Comparison of ENCODE assay signal across 8 cellular contexts in genomic region chr4:159010563-159011260, GRCh38.
DNase-seq lines count a peak whose midpoint lies in the region; ATAC-seq and TF ChIP-seq lines count a peak whose summit lies in the region.

No MANE protein-coding gene starts in this region.

- 15 to 17% (median 16%) methylated on average over 5 of the region's 5 CpGs for WGBS in ovary, 3 donors

- no peak overlapping the region for H3K27ac ChIP-seq in fibroblast of lung (ENCODE audit: insufficient read depth, low read length)
- no peak overlapping the region for H3K27ac ChIP-seq in ovary

- TF ChIP-seq CTCF in fibroblast of lung (conservative IDR thresholded peaks at IDR 0.05 in 1 of 2, IDR thresholded peaks at IDR 0.05 in 1 of 2; ENCODE audit: low read depth in 1 of 2, low read length in 2 of 2) (no peak), ovary (IDR thresholded peaks at IDR 0.05) (no peak)

- no peaks in the 10 kb centered on the region for H3K27me3 ChIP-seq in fibroblast of lung (ENCODE audit: control insufficient read depth, insufficient read depth, low read length)
- no peaks in the 10 kb centered on the region for H3K27me3 ChIP-seq in ovary

- TF ChIP-seq EP300 in ovary (IDR thresholded peaks at IDR 0.05): no peak

- H3K79me2 ChIP-seq in fibroblast of lung (ENCODE audit: control insufficient read depth, insufficient read depth, low read length): no peaks in the 10 kb centered on the region

- H2AFZ ChIP-seq in fibroblast of lung (ENCODE audit: low read length): no peak overlapping the region

- H3K9ac ChIP-seq in fibroblast of lung (ENCODE audit: insufficient read depth, low read length): no peak overlapping the region

- no peak for TF ChIP-seq POLR2A in ovary (IDR thresholded peaks at IDR 0.05)

- no peak for ATAC-seq in HG03432 (IDR thresholded peaks at IDR 0.05; ENCODE audit: unreplicated experiment)

- peak overlapping the region; percentile 15 for H3K4me2 ChIP-seq in fibroblast of lung (ENCODE audit: extremely low read depth, insufficient read depth, low read length)

- DNase-seq in DMS53 treated with DMSO at 0.1 percent for 48 hours (lab: John Stamatoyannopoulos, UW; ENCODE audit: unreplicated experiment): peak; percentile 35
- peak; percentile 71 for DNase-seq in NCI-H2227 treated with DMSO at 0.1 percent for 48 hours (lab: John Stamatoyannopoulos, UW)
- peak; percentile 79 to 91 for DNase-seq in fibroblast of lung (ENCODE audit: low read depth in 2 of 2)
- peak; percentile 54 to 74 (median 69) for DNase-seq in ovary
- no peak for DNase-seq in NCI-H526 (lab: John Stamatoyannopoulos, UW)
- no peak for DNase-seq in T-helper 1 cell
- DNase-seq in AML-193 (lab: John Stamatoyannopoulos, UW): no peak

- H3K9me3 ChIP-seq in fibroblast of lung (ENCODE audit: control insufficient read depth, insufficient read depth, low read depth, low read length): no peaks in the 10 kb centered on the region
- H3K9me3 ChIP-seq in ovary: no peaks in the 10 kb centered on the region

- intact Hi-C loops in ovary (cut with DNase I): no loop called here

- H3K4me1 ChIP-seq in fibroblast of lung (ENCODE audit: control insufficient read depth, extremely low read depth, insufficient read depth, low read length) (peaks cover 8% of the 10 kb centered on the region), ovary (ENCODE audit: insufficient read depth) (peaks cover 2% of the 10 kb centered on the region)

- H3K36me3 ChIP-seq in fibroblast of lung (ENCODE audit: control insufficient read depth, insufficient read depth, low read length) (no peaks in the 10 kb centered on the region), ovary (no peaks in the 10 kb centered on the region)

- H3K4me3 ChIP-seq in fibroblast of lung (replicated peaks in 1 of 4; ENCODE audit: control extremely low read depth in 1 of 4, insufficient read depth in 1 of 4, low read depth in 3 of 4, low read length in 4 of 4) (no peak overlapping the region), ovary (no peak overlapping the region)

- no peaks in the 10 kb centered on the region for H4K20me1 ChIP-seq in fibroblast of lung (ENCODE audit: control insufficient read depth, extremely low read depth, insufficient read depth, low read length)

Comparison
In these comparisons a context has a peak if more than half of its experiments do, and no peak if none do; other contexts are left out.
1. DNase-seq: peak in DMS53 treated with DMSO at 0.1 percent for 48 hours (single experiment), NCI-H2227 treated with DMSO at 0.1 percent for 48 hours (single experiment), fibroblast of lung (2 of 2) and ovary (5 of 5); none in NCI-H526 (0 of 2), T-helper 1 cell (0 of 5) and AML-193 (0 of 2).